17 cellular contexts compared by ENCODE assay signal in the genomic region with DNA sequence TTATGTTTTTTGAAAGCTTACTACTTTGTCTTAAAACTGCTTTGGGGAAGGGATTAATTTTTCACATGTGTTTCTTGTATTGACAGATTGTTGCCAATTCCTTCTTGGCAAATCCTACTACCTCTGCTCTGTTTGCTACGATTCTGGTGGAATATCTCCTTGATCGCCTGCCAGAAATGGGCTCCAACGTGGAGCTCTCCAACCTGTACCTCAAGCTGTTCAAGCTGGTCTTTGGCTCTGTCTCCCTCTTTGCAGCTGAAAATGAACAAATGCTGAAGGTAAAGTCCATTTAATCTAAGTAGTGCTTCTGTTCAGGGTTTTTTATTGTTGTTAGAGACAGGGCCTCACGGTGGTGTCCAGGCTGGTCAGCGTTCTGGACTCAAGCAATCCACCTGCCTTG. TPM values are rescaled to one million over a fixed set of nuclear protein-coding genes. Genes with fewer than 3 reads are reported as not detected.
"Had no signal": no experiment of that assay in that cellular context is flagged by ENCODE, and none has a peak within 500 bp of the region (broad histone marks: within the 10 kb centered on the region; RNA-seq: fewer than 3 reads in every experiment).

No MANE protein-coding gene starts in this region.

- H3K4me1 Mint-ChIP-seq: endodermal cell, memory B cell, neural progenitor cell had no signal

- ATAC-seq: right cardiac atrium; stimulated activated naive CD8-positive, alpha-beta T cell treated with anti-CD3 and anti-CD28 coated beads, Interleukin-15, Interleukin-2, amounts not matched to agents 100 U/mL and 50 U/mL, for 24 hours had no signal

- DNase-seq: activated CD4-positive, alpha-beta T cell treated with anti-CD3 and anti-CD28 coated beads, Interleukin-2, amount 50 U/mL, for 48 hours; activated T-cell treated with anti-CD3 and anti-CD28 coated beads for 4 hours; colonic mucosa; endodermal cell; head of caudate nucleus; right cardiac atrium; stimulated activated naive CD8-positive, alpha-beta T cell treated with anti-CD3 and anti-CD28 coated beads, Interleukin-15, Interleukin-2, amounts not matched to agents 100 U/mL and 50 U/mL, for 24 hours; transverse colon; uterus; WERI-Rb-1 had no signal

- H3K27ac Mint-ChIP-seq: activated naive CD8-positive, alpha-beta T cell; activated T-helper 1 cell treated with anti-CD3 and anti-CD28 coated beads, Interleukin-12 subunit alpha, Interleukin-12 subunit beta, Interleukin-2, Interleukin-4 antibody, amounts not matched to agents 30 ng/mL and 10 ng/mL and 1 ng/mL, durations not matched to agents 14 hours and 24 hours and 36 hours; endodermal cell; memory B cell; neural progenitor cell had no signal

- H3K27me3 Mint-ChIP-seq: activated naive CD8-positive, alpha-beta T cell; memory B cell had no signal

- H3K9me3 Mint-ChIP-seq: activated T-helper 1 cell treated with anti-CD3 and anti-CD28 coated beads, Interleukin-12 subunit alpha, Interleukin-12 subunit beta, Interleukin-2, Interleukin-4 antibody, amounts not matched to agents 30 ng/mL and 10 ng/mL and 1 ng/mL, durations not matched to agents 14 hours and 24 hours and 36 hours; memory B cell; neural progenitor cell had no signal

- H3K4me3 Mint-ChIP-seq: activated naive CD8-positive, alpha-beta T cell; activated T-helper 1 cell treated with anti-CD3 and anti-CD28 coated beads, Interleukin-12 subunit alpha, Interleukin-12 subunit beta, Interleukin-2, Interleukin-4 antibody, amounts not matched to agents 30 ng/mL and 10 ng/mL and 1 ng/mL, durations not matched to agents 14 hours and 24 hours and 36 hours; endodermal cell; memory B cell; neural progenitor cell had no signal

RNA-seq across cellular contexts. Expression of gene TMEM130, which starts 42.1 kb away (rescaled TPM):
- total RNA-seq: liver; suprapubic skin; T-helper 2 cell treated with Interferon-gamma antibody and Interleukin-4, amounts not matched to agents 100 ng/mL and 5 ng/mL, for 36 hours had no signal
